8 cellular contexts compared by ENCODE assay signal in the genomic region with DNA sequence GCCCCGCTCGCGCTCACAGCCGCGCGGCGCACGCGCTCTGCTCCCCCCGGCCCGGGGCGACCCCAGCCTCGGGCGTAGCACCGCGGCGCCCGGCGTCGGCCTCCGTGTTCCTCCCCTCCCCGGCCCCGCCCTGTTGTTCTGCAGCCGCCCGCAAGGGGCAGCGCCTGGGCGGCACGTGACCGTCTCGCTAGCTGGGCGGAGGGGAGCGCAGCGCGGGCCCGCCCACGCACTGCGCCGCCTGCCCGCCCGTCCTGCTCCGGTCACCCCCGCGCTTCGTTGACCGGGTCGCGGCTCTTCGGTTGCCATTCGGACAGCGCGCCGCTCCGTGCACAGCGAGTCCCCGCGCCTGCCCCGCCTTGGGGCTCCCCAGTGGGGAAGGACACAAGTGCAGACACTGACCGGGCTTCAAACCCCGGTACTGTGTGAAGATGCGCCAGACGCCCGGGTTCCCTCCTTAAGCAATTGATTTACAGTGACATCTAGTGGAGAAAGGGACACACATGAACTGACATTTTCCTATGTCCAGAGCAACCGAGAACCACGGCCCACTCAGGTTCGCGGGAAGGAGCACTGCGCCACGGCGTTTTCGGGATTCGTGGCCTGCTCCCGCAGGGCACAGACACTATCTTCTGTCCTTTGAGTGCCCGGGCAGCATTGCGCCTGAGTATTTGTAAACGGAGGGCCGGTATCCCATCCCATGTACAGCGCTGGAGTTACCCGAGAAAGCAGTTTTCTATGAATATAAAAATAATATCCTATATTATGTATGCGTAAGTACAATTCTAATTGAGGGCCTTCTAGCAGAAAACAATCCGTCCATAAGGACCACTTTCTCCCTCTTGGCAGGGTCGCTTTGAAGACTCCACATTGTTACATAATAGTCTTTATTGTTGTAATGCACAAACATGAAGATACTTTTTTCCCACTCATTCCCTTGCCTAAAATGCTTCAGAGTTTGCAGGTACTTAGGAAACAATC. TPM values are rescaled to one million over a fixed set of nuclear protein-coding genes. Genes with fewer than 3 reads are reported as not detected.
A peak's percentile ranks its signal among the peaks of the same experiment; 100 is the strongest.
DNase-seq lines count a peak whose midpoint lies in the region; ATAC-seq and FAIRE-seq lines count a peak whose summit lies in the region.

No MANE protein-coding gene starts in this region.

- no peaks in the 10 kb centered on the region for H3K27me3 ChIP-seq in HUES48 (ENCODE audit: control insufficient read depth, insufficient read depth, low read length)

- peaks cover 27% of the 10 kb centered on the region for H3K4me1 ChIP-seq in HUES48 (ENCODE audit: control insufficient read depth, insufficient read depth, low read length)

- peak overlapping the region; percentile 90 for H3K9ac ChIP-seq in HUES48 (ENCODE audit: low read depth, low read length)

- peak overlapping the region; percentile 93 for H3K4me3 ChIP-seq in HUES48 (ENCODE audit: low read depth, low read length)

- peak; percentile 98 for DNase-seq in Caki2 (ENCODE audit: low read depth)
- peak; percentile 89 for DNase-seq in NOMO-1 treated with dmso at 0.1 percent for 144 hours (lab: John Stamatoyannopoulos, UW; ENCODE audit: unreplicated experiment)
- peak; percentile 94 for DNase-seq in activated CD8-positive, alpha-beta memory T cell treated with anti-CD3 and anti-CD28 coated beads, Interleukin-2, amount 50 U/mL, for 4 hours
- peak; percentile 98 for DNase-seq in mesenteric fat pad (ENCODE audit: low spot score)
- peak; percentile 81 for DNase-seq in stimulated activated CD8-positive, alpha-beta memory T cell treated with anti-CD3 and anti-CD28 coated beads, Interleukin-15, amount 100 ng/mL, for 1 hour (ENCODE audit: low read depth)

- ATAC-seq in GM21423 (IDR thresholded peaks at IDR 0.05; ENCODE audit: unreplicated experiment), result peak; percentile 80

- H3K9me3 ChIP-seq in HUES48 (ENCODE audit: control insufficient read depth, insufficient read depth, low read length), result no peaks in the 10 kb centered on the region

- H3K27ac ChIP-seq in HUES48 (ENCODE audit: low read depth, low read length), result peak overlapping the region; percentile 93

- no peaks in the 10 kb centered on the region; the same call in 1 of the 2 replicates for H3K36me3 ChIP-seq in HUES48 (ENCODE audit: control insufficient read depth, insufficient read depth, low read length)

- in situ Hi-C loops in Caki2 (cut with HindIII; ENCODE audit: low pct_unique_long_range_greater_than_20kb, low sequenced_read_pairs), result no loop called here

- peak; percentile 26 for FAIRE-seq in endometrium (lab: Jason Lieb, UNC)

RNA-seq across cellular contexts. Expression of a gene that starts 0.6 kb away (rescaled TPM):
- total RNA-seq in Caki2 (2014; rRNA removed; shearing (Covaris generic); ENCODE audit: low replicate concordance), result 16.2 and 33.9 TPM in 2 replicates
- 36.0 TPM for total RNA-seq in mesenteric fat pad

Comparison
In these comparisons a context has a peak if more than half of its experiments do, and no peak if none do; other contexts are left out.
1. Peak in every context shown above with its lines: DNase-seq, ATAC-seq, H3K4me3 ChIP-seq and H3K27ac ChIP-seq.